ENCODE assay signal across 29 cellular contexts in genomic region chr16:64782484-64782883, GRCh38.
"Had no signal": no experiment of that assay in that cellular context is flagged by ENCODE, and none has a peak within 500 bp of the region (broad histone marks: within the 10 kb centered on the region; RNA-seq: fewer than 3 reads in every experiment).

No MANE protein-coding gene starts in this region.

- FAIRE-seq: endometrium, islet of Langerhans, keratinocyte had no signal

- H3K36me3 ChIP-seq: colonic mucosa, esophagus squamous epithelium, gastrocnemius medialis, heart right ventricle, left lung, lower lobe of right lung had no signal

- H3K9me3 Mint-ChIP-seq: endodermal cell had no signal

- ATAC-seq: effector memory CD8-positive, alpha-beta T cell; esophagus mucosa; gastrocnemius medialis; heart right ventricle; left cardiac atrium; left lung; left ventricle myocardium superior; lower lobe of right lung; mucosa of descending colon; naive thymus-derived CD8-positive, alpha-beta T cell had no signal

- H3K4me3 ChIP-seq: colonic mucosa, esophagus squamous epithelium, gastrocnemius medialis, heart right ventricle, left lung, lower lobe of right lung, mucosa of descending colon had no signal

- H3K36me3 Mint-ChIP-seq: mesothelial cell of epicardium; naive B cell; naive thymus-derived CD8-positive, alpha-beta T cell had no signal

- H3K27me3 Mint-ChIP-seq: dendritic cell treated with granulocyte-macrophage colony-stimulating factor and Interleukin-4, amounts not matched to agents 40 ng/mL and 50 ng/mL, for 4 days; effector memory CD8-positive, alpha-beta T cell; naive B cell; naive thymus-derived CD8-positive, alpha-beta T cell had no signal

- H3K4me1 ChIP-seq: colonic mucosa, esophagus squamous epithelium, gastrocnemius medialis, heart right ventricle, left lung, lower lobe of right lung had no signal

- H3K4me3 Mint-ChIP-seq: dendritic cell treated with granulocyte-macrophage colony-stimulating factor and Interleukin-4, amounts not matched to agents 40 ng/mL and 50 ng/mL, for 4 days; effector memory CD8-positive, alpha-beta T cell; endodermal cell; mesothelial cell of epicardium; naive B cell; naive thymus-derived CD8-positive, alpha-beta T cell had no signal

- H3K4me1 Mint-ChIP-seq: endodermal cell; mesothelial cell of epicardium; naive B cell; naive thymus-derived CD8-positive, alpha-beta T cell had no signal

- H3K27ac Mint-ChIP-seq: dendritic cell treated with granulocyte-macrophage colony-stimulating factor and Interleukin-4, amounts not matched to agents 40 ng/mL and 50 ng/mL, for 4 days; effector memory CD8-positive, alpha-beta T cell; endodermal cell; mesothelial cell of epicardium; naive B cell; naive thymus-derived CD8-positive, alpha-beta T cell had no signal

- H3K27ac ChIP-seq: colonic mucosa, epithelial cell of prostate, esophagus squamous epithelium, gastrocnemius medialis, heart right ventricle, left lung, lower lobe of right lung had no signal

- H3K9me3 ChIP-seq: colonic mucosa, esophagus squamous epithelium, gastrocnemius medialis, left lung, lower lobe of right lung, mucosa of descending colon had no signal

- DNase-seq: colonic mucosa; cortex of kidney; effector CD8-positive, alpha-beta T cell; effector memory CD8-positive, alpha-beta T cell; endodermal cell; erythroblast; esophagus squamous epithelium; foreskin fibroblast; foreskin melanocyte; gastrocnemius medialis; glutamatergic neuron; head of caudate nucleus; heart right ventricle; hippocampal formation; left cardiac atrium; left lung; left ventricle myocardium superior; lower lobe of right lung; mesenchymal stem cell; mucosa of descending colon; naive B cell; naive thymus-derived CD8-positive, alpha-beta T cell had no signal

- H3K27me3 ChIP-seq: colonic mucosa, esophagus squamous epithelium, gastrocnemius medialis, heart right ventricle, left lung had no signal
